ENCODE assay signal across 13 cellular contexts in genomic region chr1:47684518-47684917, GRCh38.
"Had no signal": no experiment of that assay in that cellular context is flagged by ENCODE, and none has a peak within 500 bp of the region (broad histone marks: within the 10 kb centered on the region; RNA-seq: fewer than 3 reads in every experiment).

No MANE protein-coding gene starts in this region.

- H3K27me3 ChIP-seq: cardiac muscle cell, pancreas had no signal

- H3K4me1 ChIP-seq: pancreas had no signal

- H3K4me3 Mint-ChIP-seq: activated CD4-positive, alpha-beta T cell treated with anti-CD3 and anti-CD28 coated beads, Interleukin-2, amount 10 ng/mL, durations not matched to agents 24 days and 14 days; activated naive CD4-positive, alpha-beta T cell treated with anti-CD3 and anti-CD28 coated beads for 36 hours; stimulated activated memory B cell treated with anti-CD40 and anti-IgM and Interleukin-4, amounts not matched to agents 10 μg/mL and 1 μg/mL and 100 μg/mL, for 72 hours; WTC11 had no signal

- H3K36me3 ChIP-seq: cardiac muscle cell, pancreas had no signal

- H3K4me1 Mint-ChIP-seq: activated CD4-positive, alpha-beta T cell treated with anti-CD3 and anti-CD28 coated beads, Interleukin-2, amount 10 ng/mL, durations not matched to agents 24 days and 14 days; stimulated activated memory B cell treated with anti-CD40 and anti-IgM and Interleukin-4, amounts not matched to agents 10 μg/mL and 1 μg/mL and 100 μg/mL, for 72 hours had no signal

- H3K4me3 ChIP-seq: cardiac muscle cell, pancreas had no signal

- H3K9me3 Mint-ChIP-seq: activated CD4-positive, alpha-beta T cell treated with anti-CD3 and anti-CD28 coated beads, Interleukin-2, amount 10 ng/mL, durations not matched to agents 24 days and 14 days; activated naive CD4-positive, alpha-beta T cell treated with anti-CD3 and anti-CD28 coated beads for 36 hours; activated T-helper 2 cell treated with anti-CD3 and anti-CD28 coated beads, Interferon-gamma antibody, Interleukin-2, Interleukin-4, amounts not matched to agents 10 μg/mL and 5 μg/mL and 100 μg/mL, durations not matched to agents 14 hours and 24 hours and 36 hours; stimulated activated memory B cell treated with anti-CD40 and anti-IgM and Interleukin-4, amounts not matched to agents 10 μg/mL and 1 μg/mL and 100 μg/mL, for 72 hours; WTC11 had no signal

- DNase-seq: activated CD4-positive, alpha-beta T cell treated with anti-CD3 and anti-CD28 coated beads, Interleukin-2, amount 10 ng/mL, durations not matched to agents 24 days and 14 days; activated naive CD4-positive, alpha-beta T cell treated with anti-CD3 and anti-CD28 coated beads for 36 hours; effector CD4-positive, alpha-beta T cell; foreskin fibroblast; glutamatergic neuron; mesendoderm; pancreas; SW 1271; trophoblast cell had no signal

- ATAC-seq: pancreas; stimulated activated memory B cell treated with anti-CD40 and anti-IgM and Interleukin-4, amounts not matched to agents 10 μg/mL and 1 μg/mL and 100 μg/mL, for 72 hours; WTC11 had no signal

- H3K27me3 Mint-ChIP-seq: activated CD4-positive, alpha-beta T cell treated with anti-CD3 and anti-CD28 coated beads, Interleukin-2, amount 10 ng/mL, durations not matched to agents 24 days and 14 days had no signal

- H3K9me3 ChIP-seq: pancreas had no signal

- H3K27ac ChIP-seq: cardiac muscle cell, pancreas had no signal

- H3K27ac Mint-ChIP-seq: activated CD4-positive, alpha-beta T cell treated with anti-CD3 and anti-CD28 coated beads, Interleukin-2, amount 10 ng/mL, durations not matched to agents 24 days and 14 days; activated naive CD4-positive, alpha-beta T cell treated with anti-CD3 and anti-CD28 coated beads for 36 hours; activated T-helper 2 cell treated with anti-CD3 and anti-CD28 coated beads, Interferon-gamma antibody, Interleukin-2, Interleukin-4, amounts not matched to agents 10 μg/mL and 5 μg/mL and 100 μg/mL, durations not matched to agents 14 hours and 24 hours and 36 hours; stimulated activated memory B cell treated with anti-CD40 and anti-IgM and Interleukin-4, amounts not matched to agents 10 μg/mL and 1 μg/mL and 100 μg/mL, for 72 hours; WTC11 had no signal

- H3K36me3 Mint-ChIP-seq: stimulated activated memory B cell treated with anti-CD40 and anti-IgM and Interleukin-4, amounts not matched to agents 10 μg/mL and 1 μg/mL and 100 μg/mL, for 72 hours; WTC11 had no signal
